Comparison of ENCODE assay signal across 33 cellular contexts in genomic region chr13:30855569-30855968, GRCh38. TPM values are rescaled to one million over a fixed set of nuclear protein-coding genes. Genes with fewer than 3 reads are reported as not detected.
"Had no signal": no experiment of that assay in that cellular context is flagged by ENCODE, and none has a peak within 500 bp of the region (broad histone marks: within the 10 kb centered on the region; RNA-seq: fewer than 3 reads in every experiment).

No MANE protein-coding gene starts in this region.

- FAIRE-seq: endometrium, endothelial cell of umbilical vein had no signal

- DNase-seq: activated CD4-positive, alpha-beta memory T cell treated with anti-CD3 and anti-CD28 coated beads for 36 hours; activated CD4-positive, alpha-beta T cell treated with anti-CD3 and anti-CD28 coated beads for 36 hours; activated CD4-positive, alpha-beta T cell treated with anti-CD3 and anti-CD28 coated beads, Interleukin-2, amount 10 ng/mL, durations not matched to agents 24 days and 14 days; activated CD4-positive, CD25-positive, alpha-beta regulatory T cell; activated CD4-positive, CD25-positive, alpha-beta regulatory T cell treated with anti-CD3 and anti-CD28 coated beads, Interleukin-2, amount 50 U/mL, for 72 hours; activated CD8-positive, alpha-beta memory T cell treated with anti-CD3 and anti-CD28 coated beads, Interleukin-2, amount 10 ng/mL, durations not matched to agents 7 days and 5 days; activated CD8-positive, alpha-beta memory T cell treated with anti-CD3 and anti-CD28 coated beads, Interleukin-2, amount 50 U/mL, for 4 hours; activated CD8-positive, alpha-beta T cell treated with anti-CD3 and anti-CD28 coated beads, Interleukin-2, amount 10 ng/mL, durations not matched to agents 7 days and 5 days; activated effector memory CD4-positive, alpha-beta T cell treated with anti-CD3 and anti-CD28 coated beads, Interleukin-2, amount 50 U/mL, for 16 hours; activated naive CD4-positive, alpha-beta T cell treated with anti-CD3 and anti-CD28 coated beads for 36 hours; activated naive CD8-positive, alpha-beta T cell treated with anti-CD3 and anti-CD28 coated beads, Interleukin-2, amount 10 ng/mL, durations not matched to agents 7 days and 5 days; activated T-cell treated with anti-CD3 and anti-CD28 coated beads, Interleukin-2, amount 50 U/mL, for 1 hour; activated T-cell treated with anti-CD3 and anti-CD28 coated beads, Interleukin-2, amount 50 U/mL, for 48 hours; central memory CD4-positive, alpha-beta T cell; cerebellar nuclear complex; colonic mucosa; effector CD8-positive, alpha-beta T cell; esophagus squamous epithelium; foreskin melanocyte; T-helper 2 cell had no signal

- H3K27ac Mint-ChIP-seq: activated CD4-positive, alpha-beta memory T cell treated with anti-CD3 and anti-CD28 coated beads for 36 hours; activated CD4-positive, alpha-beta T cell treated with anti-CD3 and anti-CD28 coated beads for 36 hours; activated CD4-positive, alpha-beta T cell treated with anti-CD3 and anti-CD28 coated beads, Interleukin-2, amount 10 ng/mL, durations not matched to agents 24 days and 14 days; activated CD8-positive, alpha-beta memory T cell treated with anti-CD3 and anti-CD28 coated beads, Interleukin-2, amount 10 ng/mL, durations not matched to agents 7 days and 5 days; activated CD8-positive, alpha-beta T cell treated with anti-CD3 and anti-CD28 coated beads, Interleukin-2, amount 10 ng/mL, durations not matched to agents 7 days and 5 days; activated naive CD4-positive, alpha-beta T cell treated with anti-CD3 and anti-CD28 coated beads for 36 hours; activated naive CD4-positive, alpha-beta T cell treated with anti-CD3 and anti-CD28 coated beads, Interleukin-2, amount 50 U/mL, for 72 hours; activated naive CD8-positive, alpha-beta T cell treated with anti-CD3 and anti-CD28 coated beads, Interleukin-2, amount 10 ng/mL, durations not matched to agents 7 days and 5 days; activated T-helper 1 cell treated with anti-CD3 and anti-CD28 coated beads, Interleukin-12 subunit alpha, Interleukin-12 subunit beta, Interleukin-2, Interleukin-4 antibody, amounts not matched to agents 30 ng/mL and 10 ng/mL and 1 ng/mL, durations not matched to agents 14 hours and 24 hours and 36 hours; activated T-helper 2 cell treated with anti-CD3 and anti-CD28 coated beads, Interferon-gamma antibody, Interleukin-2, Interleukin-4, amounts not matched to agents 10 μg/mL and 5 μg/mL and 100 μg/mL, durations not matched to agents 14 hours and 24 hours and 36 hours had no signal

- H3K27ac ChIP-seq: ascending aorta, breast epithelium, cardiac muscle cell, colonic mucosa, epithelial cell of prostate, esophagus squamous epithelium, gastroesophageal sphincter had no signal

- H3K27me3 ChIP-seq: ascending aorta, breast epithelium, cardiac muscle cell, colonic mucosa, esophagus squamous epithelium, gastroesophageal sphincter had no signal

- H3K9me3 Mint-ChIP-seq: activated CD4-positive, alpha-beta memory T cell treated with anti-CD3 and anti-CD28 coated beads for 36 hours; activated CD4-positive, alpha-beta T cell treated with anti-CD3 and anti-CD28 coated beads, Interleukin-2, amount 10 ng/mL, durations not matched to agents 24 days and 14 days; activated naive CD4-positive, alpha-beta T cell treated with anti-CD3 and anti-CD28 coated beads for 36 hours; activated naive CD8-positive, alpha-beta T cell treated with anti-CD3 and anti-CD28 coated beads, Interleukin-2, amount 10 ng/mL, durations not matched to agents 7 days and 5 days; activated T-helper 1 cell treated with anti-CD3 and anti-CD28 coated beads, Interleukin-12 subunit alpha, Interleukin-12 subunit beta, Interleukin-2, Interleukin-4 antibody, amounts not matched to agents 30 ng/mL and 10 ng/mL and 1 ng/mL, durations not matched to agents 14 hours and 24 hours and 36 hours; activated T-helper 2 cell treated with anti-CD3 and anti-CD28 coated beads, Interferon-gamma antibody, Interleukin-2, Interleukin-4, amounts not matched to agents 10 μg/mL and 5 μg/mL and 100 μg/mL, durations not matched to agents 14 hours and 24 hours and 36 hours had no signal

- H3K9me3 ChIP-seq: ascending aorta, breast epithelium, colonic mucosa had no signal

- H3K36me3 Mint-ChIP-seq: activated CD4-positive, alpha-beta memory T cell treated with anti-CD3 and anti-CD28 coated beads for 36 hours; activated CD8-positive, alpha-beta memory T cell treated with anti-CD3 and anti-CD28 coated beads, Interleukin-2, amount 10 ng/mL, durations not matched to agents 7 days and 5 days; activated naive CD8-positive, alpha-beta T cell treated with anti-CD3 and anti-CD28 coated beads, Interleukin-2, amount 10 ng/mL, durations not matched to agents 7 days and 5 days; brain had no signal

- H3K4me3 Mint-ChIP-seq: activated CD4-positive, alpha-beta memory T cell treated with anti-CD3 and anti-CD28 coated beads for 36 hours; activated CD4-positive, alpha-beta T cell treated with anti-CD3 and anti-CD28 coated beads for 36 hours; activated CD4-positive, alpha-beta T cell treated with anti-CD3 and anti-CD28 coated beads, Interleukin-2, amount 10 ng/mL, durations not matched to agents 24 days and 14 days; activated CD8-positive, alpha-beta memory T cell treated with anti-CD3 and anti-CD28 coated beads, Interleukin-2, amount 10 ng/mL, durations not matched to agents 7 days and 5 days; activated CD8-positive, alpha-beta T cell treated with anti-CD3 and anti-CD28 coated beads, Interleukin-2, amount 10 ng/mL, durations not matched to agents 7 days and 5 days; activated naive CD4-positive, alpha-beta T cell treated with anti-CD3 and anti-CD28 coated beads for 36 hours; activated naive CD8-positive, alpha-beta T cell treated with anti-CD3 and anti-CD28 coated beads, Interleukin-2, amount 10 ng/mL, durations not matched to agents 7 days and 5 days; activated T-helper 1 cell treated with anti-CD3 and anti-CD28 coated beads, Interleukin-12 subunit alpha, Interleukin-12 subunit beta, Interleukin-2, Interleukin-4 antibody, amounts not matched to agents 30 ng/mL and 10 ng/mL and 1 ng/mL, durations not matched to agents 14 hours and 24 hours and 36 hours; brain had no signal

- H3K4me1 Mint-ChIP-seq: activated CD4-positive, alpha-beta T cell treated with anti-CD3 and anti-CD28 coated beads for 36 hours; activated CD4-positive, alpha-beta T cell treated with anti-CD3 and anti-CD28 coated beads, Interleukin-2, amount 10 ng/mL, durations not matched to agents 24 days and 14 days; activated CD8-positive, alpha-beta memory T cell treated with anti-CD3 and anti-CD28 coated beads, Interleukin-2, amount 10 ng/mL, durations not matched to agents 7 days and 5 days; activated naive CD8-positive, alpha-beta T cell treated with anti-CD3 and anti-CD28 coated beads, Interleukin-2, amount 10 ng/mL, durations not matched to agents 7 days and 5 days had no signal

- H3K36me3 ChIP-seq: ascending aorta, breast epithelium, cardiac muscle cell, colonic mucosa, esophagus squamous epithelium, gastroesophageal sphincter had no signal

- H3K4me1 ChIP-seq: ascending aorta, breast epithelium, colonic mucosa, gastroesophageal sphincter had no signal

- H3K4me3 ChIP-seq: ascending aorta, breast epithelium, cardiac muscle cell, colonic mucosa, esophagus squamous epithelium, gastroesophageal sphincter had no signal

RNA-seq across cellular contexts. Expression of gene MEDAG, which starts 50.5 kb away (rescaled TPM):
- total RNA-seq: activated CD4-positive, alpha-beta memory T cell treated with anti-CD3 and anti-CD28 coated beads for 36 hours; activated CD4-positive, alpha-beta T cell treated with anti-CD3 and anti-CD28 coated beads for 36 hours; activated CD4-positive, alpha-beta T cell treated with anti-CD3 and anti-CD28 coated beads, Interleukin-2, amount 10 ng/mL, durations not matched to agents 24 days and 14 days; activated CD8-positive, alpha-beta memory T cell treated with anti-CD3 and anti-CD28 coated beads for 36 hours; activated CD8-positive, alpha-beta T cell treated with anti-CD3 and anti-CD28 coated beads, Interleukin-2, amount 10 ng/mL, durations not matched to agents 7 days and 5 days; activated naive CD4-positive, alpha-beta T cell treated with anti-CD3 and anti-CD28 coated beads for 36 hours; activated naive CD4-positive, alpha-beta T cell treated with anti-CD3 and anti-CD28 coated beads, Interleukin-2, amount 50 U/mL, for 72 hours; activated naive CD8-positive, alpha-beta T cell treated with anti-CD3 and anti-CD28 coated beads, Interleukin-2, amount 10 ng/mL, durations not matched to agents 7 days and 5 days; activated T-helper 1 cell treated with anti-CD3 and anti-CD28 coated beads, Interleukin-12 subunit alpha, Interleukin-12 subunit beta, Interleukin-2, Interleukin-4 antibody, amounts not matched to agents 30 ng/mL and 10 ng/mL and 1 ng/mL, durations not matched to agents 14 hours and 24 hours and 36 hours; activated T-helper 2 cell treated with anti-CD3 and anti-CD28 coated beads, Interferon-gamma antibody, Interleukin-2, Interleukin-4, amounts not matched to agents 10 μg/mL and 5 μg/mL and 100 μg/mL, durations not matched to agents 14 hours and 24 hours and 36 hours; T-helper 1 cell treated with Interleukin-12 subunit alpha and Interleukin-12 subunit beta and Interleukin-4 antibody, amounts not matched to agents 30 ng/mL and 1 ng/mL, for 36 hours had no signal
- polyA plus RNA-seq: cardiac muscle cell had no signal
